In genomic region chr3:106030620-106030945, GRCh38 we compare ENCODE assay signal across 1 cellular context.
TF ChIP-seq lines count a peak whose summit lies in the region.

No MANE protein-coding gene starts in this region.

TF ChIP-seq in SK-N-SH treated with all-trans-retinoic acid at 6 μM for 48 hours, 23 proteins besides CTCF, POLR2A, EP300 and RAD21 (continued from another document):
- TF ChIP-seq PPARA (CRISPR knock-in tag; IDR thresholded peaks at IDR 0.05; ENCODE audit: borderline replicate concordance) (no peak), CSDC2 (CRISPR knock-in tag; IDR thresholded peaks at IDR 0.05) (no peak), TCF4 (CRISPR knock-in tag; IDR thresholded peaks at IDR 0.05; ENCODE audit: borderline replicate concordance) (no peak)
